In genomic region chr4:71074452-71075299, GRCh38 we compare ENCODE assay signal across 13 cellular contexts.
DNase-seq lines count a peak whose midpoint lies in the region; ATAC-seq, FAIRE-seq and TF ChIP-seq lines count a peak whose summit lies in the region.
"Had no signal": no experiment of that assay in that cellular context is flagged by ENCODE, and none has a peak within 500 bp of the region (broad histone marks: within the 10 kb centered on the region; RNA-seq: fewer than 3 reads in every experiment).

No MANE protein-coding gene starts in this region.

- H3K4me3 Mint-ChIP-seq in activated CD4-positive, alpha-beta T cell treated with anti-CD3 and anti-CD28 coated beads, Interleukin-2, amount 10 ng/mL, durations not matched to agents 7 days and 5 days, result no peak overlapping the region
- H3K4me3 Mint-ChIP-seq: CD4-positive, CD25-positive, alpha-beta regulatory T cell; natural killer cell had no signal

- ATAC-seq in pancreas, result peak; percentile 80 to 95 (median 93)
- ATAC-seq: natural killer cell had no signal

- H3K9me3 ChIP-seq in Peyer's patch, result no peaks in the 10 kb centered on the region
- no peaks in the 10 kb centered on the region for H3K9me3 ChIP-seq in fibroblast of lung (ENCODE audit: control insufficient read depth, insufficient read depth, low read depth, low read length)
- no peaks in the 10 kb centered on the region for H3K9me3 ChIP-seq in pancreas
- no peaks in the 10 kb centered on the region for H3K9me3 ChIP-seq in ovary

- TF ChIP-seq POLR2A in Peyer's patch (IDR thresholded peaks at IDR 0.05) (no peak), ovary (IDR thresholded peaks at IDR 0.05) (no peak)

- H3K36me3 Mint-ChIP-seq in activated CD4-positive, alpha-beta T cell treated with anti-CD3 and anti-CD28 coated beads, Interleukin-2, amount 10 ng/mL, durations not matched to agents 7 days and 5 days (ENCODE audit: low read depth), result no peaks in the 10 kb centered on the region
- H3K36me3 Mint-ChIP-seq: CD4-positive, CD25-positive, alpha-beta regulatory T cell; natural killer cell had no signal

- DNase-seq in AG08395 (ENCODE audit: low spot score), result peak; percentile 35
- peak in 1 of 3 donors; percentile 53 for DNase-seq in Peyer's patch
- no peak for DNase-seq in fibroblast of lung (ENCODE audit: low read depth in 2 of 2)
- peak in 3 of 6 donors; percentile 25 to 50 (median 35) for DNase-seq in pancreas
- no peak for DNase-seq in activated CD4-positive, alpha-beta T cell treated with anti-CD3 and anti-CD28 coated beads, Interleukin-2, amount 10 ng/mL, durations not matched to agents 7 days and 5 days
- no peak for DNase-seq in stimulated activated CD8-positive, alpha-beta memory T cell treated with anti-CD3 and anti-CD28 coated beads, Interleukin-4, amount 100 ng/mL, for 48 hours
- no peak for DNase-seq in RKO (ENCODE audit: low spot score)
- no peak for DNase-seq in ovary
- DNase-seq: activated CD8-positive, alpha-beta memory T cell treated with anti-CD3 and anti-CD28 coated beads for 24 hours; CD4-positive, CD25-positive, alpha-beta regulatory T cell; natural killer cell; NCI-H1417 treated with DMSO at 0.1 percent for 48 hours; stimulated activated CD4-positive, alpha-beta T cell treated with anti-CD3 and anti-CD28 coated beads, Interleukin-4, amount 100 ng/mL, for 24 hours had no signal

- H2AFZ ChIP-seq in fibroblast of lung (ENCODE audit: low read length), result peak overlapping the region; percentile 76

- 18 to 20% methylated on average over 10 of the region's 10 CpGs for WGBS in pancreas, 2 donors
- WGBS in ovary, 3 donors, result 53 to 63% (median 53%) methylated on average over 10 of the region's 10 CpGs

- H3K4me1 ChIP-seq in Peyer's patch (no peaks in the 10 kb centered on the region), fibroblast of lung (ENCODE audit: control insufficient read depth, extremely low read depth, insufficient read depth, low read length) (no peaks in the 10 kb centered on the region), pancreas (peaks cover 0 to 14% (median 5%) of the 10 kb centered on the region in 3 donors), ovary (ENCODE audit: insufficient read depth) (no peaks in the 10 kb centered on the region)

- intact Hi-C loops in pancreas (cut with DNase I) (no loop called here), ovary (cut with DNase I) (no loop called here)

- FAIRE-seq in pancreas (lab: Jason Lieb, UNC), result no peak

- H3K36me3 ChIP-seq in Peyer's patch, result no peaks in the 10 kb centered on the region
- no peaks in the 10 kb centered on the region for H3K36me3 ChIP-seq in fibroblast of lung (ENCODE audit: control insufficient read depth, insufficient read depth, low read length)
- no peaks in the 10 kb centered on the region for H3K36me3 ChIP-seq in pancreas
- H3K36me3 ChIP-seq in ovary, result no peaks in the 10 kb centered on the region

- H3K27me3 ChIP-seq in Peyer's patch, result no peaks in the 10 kb centered on the region
- H3K27me3 ChIP-seq in fibroblast of lung (ENCODE audit: control insufficient read depth, insufficient read depth, low read length), result no peaks in the 10 kb centered on the region
- no peaks in the 10 kb centered on the region for H3K27me3 ChIP-seq in pancreas
- no peaks in the 10 kb centered on the region for H3K27me3 ChIP-seq in ovary

- no peaks in the 10 kb centered on the region for H3K79me2 ChIP-seq in fibroblast of lung (ENCODE audit: control insufficient read depth, insufficient read depth, low read length)

- H3K9me3 Mint-ChIP-seq in activated CD4-positive, alpha-beta T cell treated with anti-CD3 and anti-CD28 coated beads, Interleukin-2, amount 10 ng/mL, durations not matched to agents 7 days and 5 days, result no peaks in the 10 kb centered on the region
- H3K9me3 Mint-ChIP-seq: natural killer cell had no signal

- CTCF ChIA-PET in activated CD4-positive, alpha-beta T cell treated with anti-CD3 and anti-CD28 coated beads, Interleukin-2, amount 10 ng/mL, durations not matched to agents 7 days and 5 days (lab: Charles Lee), result no interaction called here

- H3K27ac ChIP-seq in Peyer's patch (peak overlapping the region in 3 of 4 donors; percentile 60 to 84 (median 70)), fibroblast of lung (ENCODE audit: insufficient read depth, low read length) (no peak overlapping the region), pancreas (peak overlapping the region in 3 of 4 donors; percentile 55 to 75 (median 64)), ovary (no peak overlapping the region)

- TF ChIP-seq EP300 in ovary (IDR thresholded peaks at IDR 0.05), result no peak

- H3K9ac ChIP-seq in fibroblast of lung (ENCODE audit: insufficient read depth, low read length), result peak overlapping the region; percentile 17

- H3K4me3 ChIP-seq in Peyer's patch (peak overlapping the region in 3 of 4 donors; percentile 3 to 48 (median 35)), fibroblast of lung (replicated peaks in 1 of 4; ENCODE audit: control extremely low read depth in 1 of 4, insufficient read depth in 1 of 4, low read depth in 3 of 4, low read length in 4 of 4) (peak overlapping the region in 1 of 4 experiments; percentile 15), pancreas (peak overlapping the region in 2 of 4 donors; percentile 13 to 19), ovary (no peak overlapping the region)

- H3K27me3 Mint-ChIP-seq in activated CD4-positive, alpha-beta T cell treated with anti-CD3 and anti-CD28 coated beads, Interleukin-2, amount 10 ng/mL, durations not matched to agents 7 days and 5 days, result peaks cover 22% of the 10 kb centered on the region

- H3K4me2 ChIP-seq in fibroblast of lung (ENCODE audit: extremely low read depth, insufficient read depth, low read length), result peak overlapping the region; percentile 11

- POLR2A ChIA-PET in activated CD4-positive, alpha-beta T cell treated with anti-CD3 and anti-CD28 coated beads, Interleukin-2, amount 10 ng/mL, durations not matched to agents 7 days and 5 days (lab: Charles Lee), result no interaction called here

- no peaks in the 10 kb centered on the region for H3K4me1 Mint-ChIP-seq in activated CD4-positive, alpha-beta T cell treated with anti-CD3 and anti-CD28 coated beads, Interleukin-2, amount 10 ng/mL, durations not matched to agents 7 days and 5 days
- H3K4me1 Mint-ChIP-seq: CD4-positive, CD25-positive, alpha-beta regulatory T cell had no signal

- TF ChIP-seq CTCF in Peyer's patch (IDR thresholded peaks at IDR 0.05) (no peak), fibroblast of lung (conservative IDR thresholded peaks at IDR 0.05 in 1 of 2, IDR thresholded peaks at IDR 0.05 in 1 of 2; ENCODE audit: low read depth in 1 of 2, low read length in 2 of 2) (no peak), pancreas (IDR thresholded peaks at IDR 0.05) (no peak), ovary (IDR thresholded peaks at IDR 0.05) (no peak)

- no peaks in the 10 kb centered on the region for H4K20me1 ChIP-seq in fibroblast of lung (ENCODE audit: control insufficient read depth, extremely low read depth, insufficient read depth, low read length)

- H3K27ac Mint-ChIP-seq in activated CD4-positive, alpha-beta T cell treated with anti-CD3 and anti-CD28 coated beads, Interleukin-2, amount 10 ng/mL, durations not matched to agents 7 days and 5 days, result no peak overlapping the region
- H3K27ac Mint-ChIP-seq: CD4-positive, CD25-positive, alpha-beta regulatory T cell; natural killer cell had no signal

Comparison
In these comparisons a context has a peak if more than half of its experiments do, and no peak if none do; other contexts are left out.
1. H3K27ac ChIP-seq: peak in Peyer's patch (3 of 4) and pancreas (3 of 4); none in fibroblast of lung (single experiment) and ovary (0 of 2).